8 cellular contexts compared by ENCODE assay signal in the genomic region with DNA sequence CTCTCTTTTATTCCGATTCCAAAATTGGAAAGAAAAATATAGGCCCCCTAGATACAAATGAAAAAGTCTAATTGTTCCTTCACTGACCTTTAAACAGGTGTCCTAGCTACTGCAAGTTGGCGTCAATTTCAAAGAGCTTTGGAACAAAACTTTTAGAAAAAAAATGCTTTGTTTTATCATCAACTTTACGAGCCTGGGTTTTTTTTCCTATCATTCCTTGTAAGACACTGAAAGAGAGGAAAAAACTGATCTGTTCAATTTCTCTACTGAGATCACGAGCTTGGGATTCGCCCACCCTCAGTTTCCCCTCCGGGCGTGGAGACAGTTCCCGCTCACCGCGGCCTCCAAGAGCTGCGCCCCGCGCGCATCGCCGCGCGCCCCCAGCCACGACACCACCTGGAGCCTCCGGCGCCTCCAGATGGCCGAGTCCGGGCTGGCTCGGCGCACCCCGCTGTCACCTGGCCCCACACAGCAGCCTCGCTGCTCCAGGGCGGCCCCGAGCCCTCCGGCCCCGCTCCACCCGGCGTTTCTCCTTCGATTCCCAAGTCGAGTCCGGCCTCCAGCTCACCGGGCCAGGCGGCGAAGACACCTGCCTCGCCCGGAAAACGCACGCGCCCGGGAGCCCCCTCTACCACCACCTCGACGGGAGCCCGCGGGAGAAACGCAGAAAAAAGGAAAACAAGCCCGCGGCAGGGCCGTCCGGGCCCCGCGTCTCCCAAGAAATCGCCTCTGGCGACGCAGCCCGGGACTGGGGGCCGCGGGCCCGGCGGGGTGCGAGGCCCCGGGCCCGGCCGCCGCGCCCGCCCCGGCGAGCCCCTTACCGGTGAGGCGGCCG. TPM values are rescaled to one million over a fixed set of nuclear protein-coding genes. Genes with fewer than 3 reads are reported as not detected.
DNase-seq lines count a peak whose midpoint lies in the region; ATAC-seq, FAIRE-seq and TF ChIP-seq lines count a peak whose summit lies in the region.

No MANE protein-coding gene starts in this region.

- peak; percentile 11 for DNase-seq in DMS53 treated with DMSO at 0.1 percent for 48 hours (lab: John Stamatoyannopoulos, UW; ENCODE audit: unreplicated experiment)
- no peak for DNase-seq in HFF-Myc (ENCODE audit: extremely low read depth, low read depth)
- no peak for DNase-seq in Panc1 (ENCODE audit: low read depth, low spot score)
- no peak for DNase-seq in bronchial epithelial cell (ENCODE audit: low read depth)
- DNase-seq in left colon, result peak; percentile 34 to 60
- DNase-seq in stimulated activated CD4-positive, alpha-beta T cell treated with anti-CD3 and anti-CD28 coated beads, Interleukin-4, amount 100 ng/mL, for 24 hours, result peak; percentile 6

- H3K4me1 ChIP-seq in Panc1 (ENCODE audit: control insufficient read depth, insufficient read depth, low read length), result peaks cover 56% of the 10 kb centered on the region

- ATAC-seq in Panc1 (no peak), left colon (peak; percentile 51), HG03378 (IDR thresholded peaks at IDR 0.05; ENCODE audit: unreplicated experiment) (no peak), GM18873 (IDR thresholded peaks at IDR 0.05; ENCODE audit: low FRiP score, unreplicated experiment) (no peak)

- peak overlapping the region; percentile 100 for H3K27ac ChIP-seq in Panc1 (ENCODE audit: low read length)

- H3K4me3 ChIP-seq in HFF-Myc (replicated peaks; ENCODE audit: low read depth, low read length) (peak overlapping the region; percentile 64), Panc1 (ENCODE audit: low read depth in 2 of 2, low read length in 2 of 2) (peak overlapping the region; percentile 93 to 98), bronchial epithelial cell (ENCODE audit: low read depth, low read length) (peak overlapping the region; percentile 72)

- CTCF ChIA-PET in Panc1 (lab: Charles Lee), result interaction anchor here (0.6 to 0.9 kb wide), 3 partner anchors 55 to 529 kb away, joined by 3 to 10 read pairs (median 7); no protein-coding TSS in a partner anchor

- H3K36me3 ChIP-seq in Panc1 (ENCODE audit: control insufficient read depth, insufficient read depth, low read length) (peaks cover 12% of the 10 kb centered on the region), bronchial epithelial cell (ENCODE audit: control insufficient read depth, insufficient read depth, low read length) (no peaks in the 10 kb centered on the region)

- TF ChIP-seq CTCF in HFF-Myc (IDR thresholded peaks at IDR 0.05; ENCODE audit: low read depth, low read length, missing control alignments) (no peak), Panc1 (IDR thresholded peaks at IDR 0.05) (no peak), bronchial epithelial cell (IDR thresholded peaks at IDR 0.05; ENCODE audit: insufficient read depth, low read length, severe bottlenecking) (peak; percentile 28)

- BruUV-seq in Panc1 (replicated peaks; lab: Mats Ljungman, UMichigan), result no TSS peak

- H3K27me3 ChIP-seq in Panc1 (ENCODE audit: control insufficient read depth, insufficient read depth, low read length) (no peaks in the 10 kb centered on the region), bronchial epithelial cell (ENCODE audit: control insufficient read depth, insufficient read depth, low read length) (no peaks in the 10 kb centered on the region)

- no peak for FAIRE-seq in bronchial epithelial cell (lab: Jason Lieb, UNC)

- intact Hi-C loops in Panc1 (cut with micrococcal nuclease; ENCODE audit: unreplicated experiment), result loop anchor here (5.0 kb wide), 2 partner anchors 52 to 123 kb away; no protein-coding TSS in a partner anchor
- intact Hi-C loops in left colon (cut with DNase I, micrococcal nuclease), result loop anchor here in 1 of 2 donors (5.0 kb wide), 1 partner anchor 138 kb away; no protein-coding TSS in a partner anchor

- POLR2A ChIA-PET in Panc1 (lab: Charles Lee), result interaction anchor here (0.6 kb wide), 1 partner anchor 21 kb away, joined by 3 read pairs; no protein-coding TSS in a partner anchor

- in situ Hi-C loops in Panc1 (cut with HindIII; ENCODE audit: low pct_unique_long_range_greater_than_20kb, low sequenced_read_pairs), result no loop called here

- H3K9me3 ChIP-seq in Panc1 (ENCODE audit: control insufficient read depth, insufficient read depth, low read depth, low read length), result no peaks in the 10 kb centered on the region

RNA-seq across cellular contexts. Expression of a gene that starts 0.7 kb away (rescaled TPM):
- total RNA-seq in Panc1 (2021; ENCODE audit: unreplicated experiment), result 139 TPM
- polyA plus RNA-seq in Panc1 (2012; ENCODE audit: insufficient read length), result 171 TPM
- 25.0 and 25.3 TPM in 2 replicates for total RNA-seq in bronchial epithelial cell
- total RNA-seq in left colon, result 10 to 100 TPM; 16.1 to 37.3 TPM

Comparison
In these comparisons a context has a peak if more than half of its experiments do, and no peak if none do; other contexts are left out.
1. DNase-seq: peak in DMS53 treated with DMSO at 0.1 percent for 48 hours (single experiment), left colon (2 of 2) and stimulated activated CD4-positive, alpha-beta T cell treated with anti-CD3 and anti-CD28 coated beads, Interleukin-4, amount 100 ng/mL, for 24 hours (single experiment); none in HFF-Myc (single experiment), Panc1 (single experiment) and bronchial epithelial cell (single experiment).
2. Peak in every context shown above with its lines, with median percentiles within 50 percentile points of each other: H3K4me3 ChIP-seq.